24 cellular contexts compared by ENCODE assay signal in the genomic region with DNA sequence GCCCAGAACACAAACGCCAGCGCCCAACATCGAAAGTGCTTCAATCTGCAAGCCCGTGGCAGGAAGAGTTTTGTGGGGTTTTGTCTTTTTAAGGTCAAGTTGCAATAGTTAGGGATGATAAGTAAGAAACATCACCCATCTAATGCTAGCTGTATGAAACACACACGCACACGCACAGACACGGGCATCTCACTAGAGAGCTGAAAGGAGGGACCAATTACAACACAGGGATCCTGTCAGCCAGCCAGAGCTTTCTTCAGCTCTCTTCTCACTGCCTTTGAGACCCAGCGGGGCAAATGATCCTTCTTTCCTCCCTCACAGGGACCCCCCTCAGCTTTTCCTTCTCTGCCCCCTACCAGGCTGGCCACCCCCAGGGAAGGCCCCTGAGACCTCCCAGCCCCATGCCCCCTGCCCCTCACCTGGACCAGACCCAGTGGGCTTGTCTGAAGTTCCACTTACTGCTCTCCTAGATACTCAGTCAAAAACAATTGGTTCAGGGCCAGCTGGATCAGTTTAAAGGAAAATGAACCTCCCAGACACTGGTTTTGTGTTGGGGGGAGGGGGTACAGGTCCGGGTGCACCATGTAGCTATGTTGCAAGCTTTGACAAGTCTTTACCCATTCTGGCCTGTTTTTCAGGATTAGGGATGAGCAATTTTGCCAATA. TPM values are rescaled to one million over a fixed set of nuclear protein-coding genes. Genes with fewer than 3 reads are reported as not detected.
DNase-seq lines count a peak whose midpoint lies in the region; ATAC-seq and TF ChIP-seq lines count a peak whose summit lies in the region.
"Had no signal": no experiment of that assay in that cellular context is flagged by ENCODE, and none has a peak within 500 bp of the region (broad histone marks: within the 10 kb centered on the region; RNA-seq: fewer than 3 reads in every experiment).

No MANE protein-coding gene starts in this region.

- 67% methylated on average over 5 of the region's 9 CpGs for WGBS in mammary epithelial cell (ENCODE audit: low coverage, missing lambda C conversion rate)

- H3K9ac ChIP-seq in mammary epithelial cell (ENCODE audit: insufficient read depth, low read length) (no peak overlapping the region), subcutaneous abdominal adipose tissue (ENCODE audit: low read length in 5 of 5) (peak overlapping the region in 1 of 5 donors; percentile 31)

- H3K4me1 ChIP-seq in mammary epithelial cell (ENCODE audit: insufficient read depth, low read length): peaks cover 9% of the 10 kb centered on the region
- H3K4me1 ChIP-seq in subcutaneous abdominal adipose tissue (ENCODE audit: control insufficient read depth in 5 of 5, insufficient read depth in 5 of 5, low read length in 5 of 5): peaks cover 0 to 18% (median 11%) of the 10 kb centered on the region in 5 donors
- no peaks in the 10 kb centered on the region for H3K4me1 ChIP-seq in CD4-positive, alpha-beta memory T cell (ENCODE audit: insufficient read depth, low read length)
- H3K4me1 ChIP-seq: Caco-2, right lobe of liver, upper lobe of left lung had no signal

- H3K4me1 Mint-ChIP-seq in CD4-positive, alpha-beta memory T cell: no peaks in the 10 kb centered on the region

- ATAC-seq in GM21717 (IDR thresholded peaks at IDR 0.05; ENCODE audit: unreplicated experiment): no peak
- ATAC-seq: HepG2; stimulated activated naive B cell treated with anti-CD40 and anti-IgM and Interleukin-4, amounts not matched to agents 10 μg/mL and 1 μg/mL and 100 μg/mL, for 72 hours had no signal

- in situ Hi-C loops in mammary epithelial cell (cut with MboI; ENCODE audit: low sequenced_read_pairs in 2 of 2): no loop called here

- no peak for TF ChIP-seq CTCF in RWPE1 (conservative IDR thresholded peaks at IDR 0.05; ENCODE audit: low read depth)
- TF ChIP-seq CTCF in mammary epithelial cell (conservative IDR thresholded peaks at IDR 0.05 in 1 of 2, IDR thresholded peaks at IDR 0.05 in 1 of 2; ENCODE audit: extremely low read depth in 1 of 2, insufficient read depth in 1 of 2, low read depth in 1 of 2, low read length in 2 of 2): no peak

- BruUV-seq in mammary epithelial cell (replicated peaks; lab: Mats Ljungman, UMichigan): TSS peak; percentile 53

- H3K27me3 Mint-ChIP-seq in CD4-positive, alpha-beta memory T cell: peaks cover 0 to 7% of the 10 kb centered on the region in 2 donors

- peak overlapping the region; percentile 83 for H3K27ac ChIP-seq in RWPE1
- H3K27ac ChIP-seq in mammary epithelial cell (ENCODE audit: insufficient read depth, low read depth, low read length): no peak overlapping the region
- H3K27ac ChIP-seq in subcutaneous abdominal adipose tissue (ENCODE audit: low read depth, low read length): peak overlapping the region; percentile 81
- H3K27ac ChIP-seq in CD4-positive, alpha-beta memory T cell (ENCODE audit: low read depth, low read length): no peak overlapping the region
- H3K27ac ChIP-seq: esophagus squamous epithelium, ovary, right lobe of liver, upper lobe of left lung had no signal

- H3K36me3 ChIP-seq in mammary epithelial cell (ENCODE audit: insufficient read depth, low read length) (no peaks in the 10 kb centered on the region), subcutaneous abdominal adipose tissue (ENCODE audit: control insufficient read depth in 5 of 5, insufficient read depth in 5 of 5, low read length in 5 of 5) (peaks cover 0 to 35% (median 28%) of the 10 kb centered on the region in 5 donors)
- H3K36me3 ChIP-seq in CD4-positive, alpha-beta memory T cell (ENCODE audit: insufficient read depth, low read length): no peaks in the 10 kb centered on the region
- H3K36me3 ChIP-seq: ovary, right lobe of liver, upper lobe of left lung had no signal

- H3K9me3 ChIP-seq in mammary epithelial cell (replicated peaks; ENCODE audit: insufficient read depth, low read length) (no peaks in the 10 kb centered on the region), subcutaneous abdominal adipose tissue (ENCODE audit: control insufficient read depth in 5 of 5, low read length in 5 of 5) (no peaks in the 10 kb centered on the region)
- H3K9me3 ChIP-seq in CD4-positive, alpha-beta memory T cell (ENCODE audit: control insufficient read depth in 1 of 2, low read length in 2 of 2): no peaks in the 10 kb centered on the region
- H3K9me3 ChIP-seq: Caco-2, esophagus squamous epithelium, ovary, right lobe of liver, upper lobe of left lung had no signal

- H3K4me2 ChIP-seq in mammary epithelial cell (ENCODE audit: insufficient read depth, low read depth, low read length): peak overlapping the region; percentile 58

- H4K20me1 ChIP-seq in mammary epithelial cell (ENCODE audit: insufficient read depth, low read length): no peaks in the 10 kb centered on the region

- no peak overlapping the region for H3K4me3 ChIP-seq in mammary epithelial cell (replicated peaks in 1 of 3; ENCODE audit: insufficient read depth in 1 of 3, low read depth in 2 of 3, low read length in 3 of 3)
- peak overlapping the region in 1 of 5 donors; percentile 25 for H3K4me3 ChIP-seq in subcutaneous abdominal adipose tissue (ENCODE audit: low read depth in 1 of 5, low read length in 5 of 5)
- no peak overlapping the region for H3K4me3 ChIP-seq in CD4-positive, alpha-beta memory T cell (ENCODE audit: low read length in 2 of 2)
- H3K4me3 ChIP-seq: dorsolateral prefrontal cortex, esophagus squamous epithelium, ovary, right lobe of liver, upper lobe of left lung had no signal

- dilution Hi-C loops in mammary epithelial cell (cut with HindIII; ENCODE audit: low sequenced_read_pairs): loop anchor here (25.0 kb wide), 2 partner anchors 193 to 543 kb away; no protein-coding TSS in a partner anchor

- H3K36me3 Mint-ChIP-seq in CD4-positive, alpha-beta memory T cell: no peaks in the 10 kb centered on the region
- H3K36me3 Mint-ChIP-seq: stimulated activated naive B cell treated with anti-CD40 and anti-IgM and Interleukin-4, amounts not matched to agents 10 μg/mL and 1 μg/mL and 100 μg/mL, for 72 hours had no signal

- no peaks in the 10 kb centered on the region for H3K79me2 ChIP-seq in mammary epithelial cell (ENCODE audit: insufficient read depth, low read length)

- peak; percentile 45 for DNase-seq in RWPE1 (ENCODE audit: low spot score)
- DNase-seq in mammary epithelial cell: peak; percentile 6
- DNase-seq in islet precursor cell: peak; percentile 35
- no peak for DNase-seq in activated T-cell treated with anti-CD3 and anti-CD28 coated beads, Interleukin-2, amount 50 U/mL, for 48 hours
- no peak for DNase-seq in CD4-positive, alpha-beta memory T cell
- DNase-seq: activated CD4-positive, alpha-beta T cell treated with anti-CD3 and anti-CD28 coated beads, Interleukin-2, amount 50 U/mL, for 48 hours; activated T-cell treated with anti-CD3 and anti-CD28 coated beads, Interleukin-2, amount 50 U/mL, for 24 hours; AML-193; esophagus squamous epithelium; glutamatergic neuron; NCI-H1436; NCI-H69; SHP77 treated with DMSO at 0.1 percent for 48 hours; stimulated activated naive B cell treated with anti-CD40 and anti-IgM and Interleukin-4, amounts not matched to agents 10 μg/mL and 1 μg/mL and 100 μg/mL, for 72 hours; upper lobe of left lung had no signal

- POLR2A ChIA-PET in RWPE1 (lab: Yijun Ruan, JAX; ENCODE audit: low non-redundant PET): no interaction called here
- POLR2A ChIA-PET in CD4-positive, alpha-beta memory T cell (lab: Charles Lee; ENCODE audit: partially characterized antibody): no interaction called here

- intact Hi-C loops in mammary epithelial cell (cut with micrococcal nuclease): no loop called here
- intact Hi-C loops in CD4-positive, alpha-beta memory T cell (cut with micrococcal nuclease): no loop called here

- H3K27me3 ChIP-seq in mammary epithelial cell (ENCODE audit: insufficient read depth, low read length) (no peaks in the 10 kb centered on the region), subcutaneous abdominal adipose tissue (ENCODE audit: control insufficient read depth in 5 of 5, insufficient read depth in 4 of 5, low read length in 5 of 5) (no peaks in the 10 kb centered on the region)
- no peaks in the 10 kb centered on the region for H3K27me3 ChIP-seq in CD4-positive, alpha-beta memory T cell (ENCODE audit: insufficient read depth, low read length)
- H3K27me3 ChIP-seq: ovary, right lobe of liver, upper lobe of left lung had no signal

- peak overlapping the region; percentile 71 for H2AFZ ChIP-seq in mammary epithelial cell (ENCODE audit: low read depth, low read length)

- CTCF ChIA-PET in RWPE1 (lab: Yijun Ruan, JAX) (interaction anchor here (0.6 to 0.7 kb wide), 2 partner anchors 33 to 663 kb away, joined by 4 read pairs; no protein-coding TSS in a partner anchor), mammary epithelial cell (lab: Charles Lee; ENCODE audit: low non-redundant PET) (no interaction called here)
- CTCF ChIA-PET in CD4-positive, alpha-beta memory T cell (lab: Charles Lee; ENCODE audit: partially characterized antibody): no interaction called here

- H3K4me3 Mint-ChIP-seq in CD4-positive, alpha-beta memory T cell: no peak overlapping the region
- H3K4me3 Mint-ChIP-seq: activated T-cell treated with anti-CD3 and anti-CD28 coated beads, Interleukin-2, amount 50 U/mL, for 24 hours; stimulated activated naive B cell treated with anti-CD40 and anti-IgM and Interleukin-4, amounts not matched to agents 10 μg/mL and 1 μg/mL and 100 μg/mL, for 72 hours had no signal

- H3K9me3 Mint-ChIP-seq in CD4-positive, alpha-beta memory T cell: peaks cover 0 to under 1% (median 0%) of the 10 kb centered on the region in 8 donors
- H3K9me3 Mint-ChIP-seq: activated T-cell treated with anti-CD3 and anti-CD28 coated beads, Interleukin-2, amount 50 U/mL, for 24 hours had no signal

- no peak overlapping the region for H3K27ac Mint-ChIP-seq in CD4-positive, alpha-beta memory T cell
- H3K27ac Mint-ChIP-seq: activated T-cell treated with anti-CD3 and anti-CD28 coated beads, Interleukin-2, amount 50 U/mL, for 24 hours; stimulated activated naive B cell treated with anti-CD40 and anti-IgM and Interleukin-4, amounts not matched to agents 10 μg/mL and 1 μg/mL and 100 μg/mL, for 72 hours had no signal

RNA-seq across cellular contexts. Expression of gene CYP26B1, which starts 17.9 kb away (rescaled TPM):
- 1 to 10 TPM in 1 of 2 donors, under 1 TPM in 1; 0.50 to 8.6 TPM for total RNA-seq in mammary epithelial cell
- 1.6 TPM for polyA plus RNA-seq in mammary epithelial cell
- 3.3 TPM for polyA minus RNA-seq in mammary epithelial cell
- total RNA-seq in CD4-positive, alpha-beta memory T cell: not detected
- not detected for polyA plus RNA-seq in CD4-positive, alpha-beta memory T cell
- total RNA-seq: OCI-LY7; T-helper 1 cell treated with Interleukin-12 subunit alpha and Interleukin-12 subunit beta and Interleukin-4 antibody, amounts not matched to agents 30 ng/mL and 1 ng/mL, for 36 hours had no signal

Comparison
In these comparisons a context has a peak if more than half of its experiments do, and no peak if none do; other contexts are left out.
1. DNase-seq: peak in RWPE1 (single experiment), mammary epithelial cell (single experiment) and islet precursor cell (single experiment); none in activated T-cell treated with anti-CD3 and anti-CD28 coated beads, Interleukin-2, amount 50 U/mL, for 48 hours (0 of 2) and CD4-positive, alpha-beta memory T cell (0 of 5).
2. H3K27ac ChIP-seq: peak in RWPE1 (single experiment) and subcutaneous abdominal adipose tissue (single experiment); none in mammary epithelial cell (single experiment) and CD4-positive, alpha-beta memory T cell (single experiment).